In the genomic region with DNA sequence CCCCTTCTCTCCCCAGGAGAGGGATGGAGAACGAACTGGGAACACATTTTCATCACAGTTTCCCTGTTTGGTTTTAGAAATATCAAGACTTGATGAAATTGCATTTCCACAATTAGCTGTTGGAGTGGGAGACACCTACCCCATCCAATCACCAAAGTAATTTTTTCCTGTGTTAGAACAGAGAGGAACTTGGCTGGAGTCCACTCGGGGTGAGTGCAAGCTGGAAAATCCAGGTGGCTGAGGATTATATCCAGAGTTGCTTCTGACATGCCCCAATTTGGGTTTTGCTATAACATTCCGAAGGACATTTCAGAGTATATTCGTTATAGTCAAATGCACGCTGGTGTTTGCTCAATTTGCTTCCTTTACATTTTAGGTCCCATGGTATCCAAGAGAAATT, we compare ENCODE assay signal across 31 cellular contexts.
"Had no signal": no experiment of that assay in that cellular context is flagged by ENCODE, and none has a peak within 500 bp of the region (broad histone marks: within the 10 kb centered on the region; RNA-seq: fewer than 3 reads in every experiment).

No MANE protein-coding gene starts in this region.

- H3K27me3 ChIP-seq: adrenal gland, body of pancreas, brain microvascular endothelial cell, breast epithelium had no signal

- H3K4me1 ChIP-seq: adrenal gland, body of pancreas, breast epithelium had no signal

- ATAC-seq: activated CD8-positive, alpha-beta T cell treated with anti-CD3 and anti-CD28 coated beads for 36 hours; activated naive CD4-positive, alpha-beta T cell treated with anti-CD3 and anti-CD28 coated beads, Interleukin-2, amount 50 U/mL, for 72 hours; activated T-cell treated with anti-CD3 and anti-CD28 coated beads, Interleukin-2, amount 50 U/mL, for 4 hours; activated T-cell treated with anti-CD3 and anti-CD28 coated beads, Interleukin-2, amount 50 U/mL, for 72 hours; activated T-helper 17 cell treated with anti-CD3 and anti-CD28 coated beads, Interleukin-2, amount 50 U/mL, for 72 hours; body of pancreas had no signal

- H3K36me3 ChIP-seq: adrenal gland, brain microvascular endothelial cell, breast epithelium had no signal

- H3K4me3 ChIP-seq: adrenal gland, body of pancreas, breast epithelium had no signal

- H3K27ac ChIP-seq: adrenal gland, body of pancreas, brain microvascular endothelial cell, breast epithelium, VCaP had no signal

- DNase-seq: activated B cell treated with CpG ODN at 0.5 μM for 24 hours; activated CD4-positive, alpha-beta memory T cell treated with anti-CD3 and anti-CD28 coated beads for 36 hours; activated CD4-positive, alpha-beta T cell treated with anti-CD3 and anti-CD28 coated beads for 4 hours; activated CD4-positive, alpha-beta T cell treated with anti-CD3 and anti-CD28 coated beads, Interleukin-2, amount 10 ng/mL, durations not matched to agents 24 days and 14 days; activated CD4-positive, alpha-beta T cell treated with anti-CD3 and anti-CD28 coated beads, Interleukin-2, amount 50 U/mL, for 1 hour; activated CD4-positive, alpha-beta T cell treated with anti-CD3 and anti-CD28 coated beads, Interleukin-2, amount 50 U/mL, for 4 hours; activated CD4-positive, CD25-positive, alpha-beta regulatory T cell treated with anti-CD3 and anti-CD28 coated beads, Interleukin-2, amount 50 U/mL, for 72 hours; activated CD8-positive, alpha-beta memory T cell treated with anti-CD3 and anti-CD28 coated beads, Interleukin-2, amount 50 U/mL, for 4 hours; activated CD8-positive, alpha-beta T cell treated with anti-CD3 and anti-CD28 coated beads for 36 hours; activated effector memory CD4-positive, alpha-beta T cell treated with anti-CD3 and anti-CD28 coated beads, Interleukin-2, amount 50 U/mL, for 16 hours; activated gamma-delta T cell treated with Interleukin-2 at 50 U/mL for 16 hours; activated naive CD4-positive, alpha-beta T cell; activated naive CD4-positive, alpha-beta T cell treated with anti-CD3 and anti-CD28 coated beads for 36 hours; activated naive CD4-positive, alpha-beta T cell treated with anti-CD3 and anti-CD28 coated beads, Interleukin-2, amount 50 U/mL, for 16 hours; activated naive CD8-positive, alpha-beta T cell treated with anti-CD3 and anti-CD28 coated beads for 36 hours; activated T-cell treated with anti-CD3 and anti-CD28 coated beads for 4 hours; activated T-cell treated with anti-CD3 and anti-CD28 coated beads, Interleukin-2, amount 50 U/mL, for 1 hour; activated T-cell treated with anti-CD3 and anti-CD28 coated beads, Interleukin-2, amount 50 U/mL, for 4 hours; activated T-cell treated with anti-CD3 and anti-CD28 coated beads, Interleukin-2, amount 50 U/mL, for 72 hours; adrenal gland; aorta; body of pancreas; central memory CD4-positive, alpha-beta T cell; T-helper 1 cell; T-helper 2 cell; T-helper 9 cell had no signal
